In the genomic region with DNA sequence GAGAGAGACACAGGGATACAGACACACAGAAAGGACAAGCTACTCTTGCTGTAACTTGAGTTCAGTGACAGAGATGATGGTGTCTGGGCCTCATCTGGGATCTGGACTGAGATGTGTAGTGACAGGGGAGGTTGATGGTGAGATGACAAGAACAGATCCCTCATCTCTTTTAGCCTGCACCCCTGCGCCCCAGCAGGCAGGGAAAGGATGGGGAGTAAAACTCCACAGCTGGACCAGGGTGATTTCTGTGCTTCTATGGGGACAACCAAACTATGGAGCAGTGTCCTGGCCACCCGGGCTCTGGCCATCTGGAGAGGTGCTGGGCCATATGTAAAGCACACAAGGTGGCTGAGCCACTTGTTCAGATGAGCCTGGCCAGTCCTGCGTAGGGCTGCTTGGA, we compare ENCODE assay signal across 33 cellular contexts. TPM values are rescaled to one million over a fixed set of nuclear protein-coding genes. Genes with fewer than 3 reads are reported as not detected.
"Had no signal": no experiment of that assay in that cellular context is flagged by ENCODE, and none has a peak within 500 bp of the region (broad histone marks: within the 10 kb centered on the region; RNA-seq: fewer than 3 reads in every experiment).

No MANE protein-coding gene starts in this region.

- H3K4me2 ChIP-seq: hepatocyte, smooth muscle cell had no signal

- H3K9me3 Mint-ChIP-seq: central memory CD8-positive, alpha-beta T cell; endodermal cell; natural killer cell; stimulated activated effector memory CD8-positive, alpha-beta T cell treated with anti-CD3 and anti-CD28 coated beads, Interleukin-12 subunit alpha, Interleukin-12 subunit beta, amount 100 ng/mL, for 72 hours; type B pancreatic cell had no signal

- DNase-seq: dorsolateral prefrontal cortex; effector CD8-positive, alpha-beta T cell; foreskin fibroblast; gastrocnemius medialis; heart left ventricle; kidney glomerular epithelial cell; left ventricle myocardium superior; lower lobe of right lung; natural killer cell; occipital lobe; stimulated activated CD4-positive, alpha-beta T cell treated with anti-CD3 and anti-CD28 coated beads, Interleukin-12 subunit alpha, Interleukin-12 subunit beta, amount 100 ng/mL, for 4 hours; stimulated activated CD4-positive, alpha-beta T cell treated with anti-CD3 and anti-CD28 coated beads, Interleukin-1b, Interleukin-23, amount 100 ng/mL, for 48 hours; stimulated activated CD4-positive, alpha-beta T cell treated with anti-CD3 and anti-CD28 coated beads, Interleukin-4, amount 100 ng/mL, for 1 hour; stimulated activated naive CD8-positive, alpha-beta T cell treated with anti-CD3 and anti-CD28 coated beads, Interleukin-15, Interleukin-2, amounts not matched to agents 100 U/mL and 50 U/mL, for 24 hours; substantia nigra; testis had no signal

- H3K27me3 ChIP-seq: heart left ventricle, hepatocyte, right atrium auricular region, testis, tibial artery had no signal

- H3K36me3 Mint-ChIP-seq: natural killer cell; stimulated activated effector memory CD8-positive, alpha-beta T cell treated with anti-CD3 and anti-CD28 coated beads, Interleukin-12 subunit alpha, Interleukin-12 subunit beta, amount 100 ng/mL, for 72 hours; type B pancreatic cell had no signal

- H3K9me3 ChIP-seq: gastrocnemius medialis, heart left ventricle, lower lobe of right lung, prostate gland, right atrium auricular region, testis, tibial artery had no signal

- H3K4me3 Mint-ChIP-seq: central memory CD8-positive, alpha-beta T cell; endodermal cell; natural killer cell; stimulated activated effector memory CD8-positive, alpha-beta T cell treated with anti-CD3 and anti-CD28 coated beads, Interleukin-12 subunit alpha, Interleukin-12 subunit beta, amount 100 ng/mL, for 72 hours; type B pancreatic cell had no signal

- H3K4me1 ChIP-seq: gastrocnemius medialis, lower lobe of right lung, parathyroid adenoma, prostate gland, right atrium auricular region, testis, tibial artery had no signal

- H3K79me2 ChIP-seq: hepatocyte, parathyroid adenoma had no signal

- H3K36me3 ChIP-seq: gastrocnemius medialis, lower lobe of right lung, prostate gland, right atrium auricular region, tibial artery had no signal

- H3K27ac Mint-ChIP-seq: endodermal cell; natural killer cell; stimulated activated effector memory CD8-positive, alpha-beta T cell treated with anti-CD3 and anti-CD28 coated beads, Interleukin-12 subunit alpha, Interleukin-12 subunit beta, amount 100 ng/mL, for 72 hours; type B pancreatic cell had no signal

- H3K4me3 ChIP-seq: dorsolateral prefrontal cortex, gastrocnemius medialis, heart left ventricle, hepatocyte, lower lobe of right lung, prostate gland, right atrium auricular region, smooth muscle cell, testis, tibial artery had no signal

- FAIRE-seq: colon, islet of Langerhans had no signal

- H3K27ac ChIP-seq: dorsolateral prefrontal cortex, epithelial cell of prostate, gastrocnemius medialis, heart left ventricle, hepatocyte, lower lobe of right lung, parathyroid adenoma, prostate gland, right atrium auricular region, testis, tibial artery had no signal

- ATAC-seq: esophagus mucosa; gastrocnemius medialis; heart left ventricle; left ventricle myocardium superior; lower lobe of right lung; natural killer cell; sciatic nerve; stimulated activated effector memory CD8-positive, alpha-beta T cell treated with anti-CD3 and anti-CD28 coated beads, Interleukin-12 subunit alpha, Interleukin-12 subunit beta, amount 100 ng/mL, for 72 hours; stimulated activated naive CD8-positive, alpha-beta T cell treated with anti-CD3 and anti-CD28 coated beads, Interleukin-15, Interleukin-2, amounts not matched to agents 100 U/mL and 50 U/mL, for 24 hours had no signal

- H3K4me1 Mint-ChIP-seq: central memory CD8-positive, alpha-beta T cell; natural killer cell; stimulated activated effector memory CD8-positive, alpha-beta T cell treated with anti-CD3 and anti-CD28 coated beads, Interleukin-12 subunit alpha, Interleukin-12 subunit beta, amount 100 ng/mL, for 72 hours had no signal

- H2AFZ ChIP-seq: hepatocyte, parathyroid adenoma had no signal

RNA-seq across cellular contexts. Expression of a gene that starts 4.5 kb away (rescaled TPM):
- total RNA-seq: dorsolateral prefrontal cortex, endodermal cell, esophagus mucosa, gastrocnemius medialis, heart left ventricle, hepatocyte, left ventricle myocardium superior, mononuclear cell, natural killer cell, occipital lobe, right atrium auricular region, sciatic nerve, smooth muscle cell had no signal
- polyA plus RNA-seq: heart left ventricle, hepatocyte, neural cell, smooth muscle cell had no signal
